1 cellular context compared by ENCODE assay signal in the genomic region with DNA sequence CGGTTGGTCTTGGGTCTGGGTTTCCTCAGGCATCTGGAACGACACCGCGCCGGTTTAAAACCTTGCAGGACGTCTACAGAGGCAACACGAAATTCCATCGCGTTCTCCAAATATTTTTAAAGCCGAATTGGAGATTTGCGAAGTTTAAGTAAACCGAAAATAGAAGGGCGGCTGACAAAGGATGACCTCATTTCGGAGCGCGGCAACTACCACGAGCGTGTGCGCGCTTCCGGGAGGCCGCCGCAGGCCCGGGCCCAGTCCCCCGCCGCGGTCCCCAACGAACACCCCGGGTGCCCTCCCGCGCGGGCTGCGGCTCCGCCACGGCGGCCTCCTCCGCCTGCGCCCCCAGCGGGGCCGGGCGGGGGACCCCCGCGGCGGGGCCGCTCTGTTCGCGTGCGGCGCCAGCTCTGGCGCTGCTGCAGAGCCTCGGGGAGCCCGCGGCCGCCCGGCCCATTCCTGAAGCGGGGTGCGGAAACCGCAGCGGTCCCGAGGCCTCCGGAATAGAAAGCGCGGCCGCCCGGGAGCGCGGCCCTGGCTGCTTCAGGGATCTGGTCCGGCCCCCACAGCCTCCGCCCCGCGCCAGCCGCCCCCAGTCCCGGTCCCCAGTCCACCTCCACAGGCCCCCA.
TF ChIP-seq lines count a peak whose summit lies in the region.

No MANE protein-coding gene starts in this region.

TF ChIP-seq in K562, 482 proteins besides CTCF, POLR2A, EP300 and RAD21 (continued from another document and continues in another):
- TF ChIP-seq FOXM1 (IDR thresholded peaks at IDR 0.05; ENCODE audit: low read depth) (no peak), FOXM1 (CRISPR knock-in tag; IDR thresholded peaks at IDR 0.05; ENCODE audit: low read depth) (no peak), ZFP1 (CRISPR knock-in tag; IDR thresholded peaks at IDR 0.05) (0 out of 2 replicates have a peak, but pooled peaks have one; percentile 30), RAD51 (IDR thresholded peaks at IDR 0.05; ENCODE audit: borderline replicate concordance, low read depth) (no peak), CXXC5 (CRISPR knock-in tag; IDR thresholded peaks at IDR 0.05) (no peak), RBM22 (IDR thresholded peaks at IDR 0.05; ENCODE audit: low read depth, low read length, poor library complexity, severe bottlenecking) (peak; percentile 83), PML (IDR thresholded peaks at IDR 0.05; ENCODE audit: low read length) (no peak), BMI1 (IDR thresholded peaks at IDR 0.05; ENCODE audit: low read length) (no peak), NFIX (CRISPR knock-in tag; IDR thresholded peaks at IDR 0.05; ENCODE audit: low read depth) (no peak), ASH1L (IDR thresholded peaks at IDR 0.05; ENCODE audit: borderline replicate concordance, low read depth, partially characterized antibody) (no peak), CHD2 (IDR thresholded peaks at IDR 0.05; ENCODE audit: low read depth, low read length) (peak; percentile 21; the same call in 1 of the 2 replicates), KLF10 (CRISPR knock-in tag; IDR thresholded peaks at IDR 0.05) (no peak), SMAD4 (CRISPR knock-in tag; conservative IDR thresholded peaks at IDR 0.05) (no peak), ZBED1 (IDR thresholded peaks at IDR 0.05) (peak; percentile 47; the same call in 1 of the 2 replicates), MEF2A (IDR thresholded peaks at IDR 0.05; ENCODE audit: control insufficient read depth, low read depth, low read length) (no peak), KDM5B (IDR thresholded peaks at IDR 0.05; ENCODE audit: insufficient replicate concordance, low read depth, low read length) (no peak), CREM (IDR thresholded peaks at IDR 0.05; ENCODE audit: low read depth) (peak; percentile 76), BRCA1 (IDR thresholded peaks at IDR 0.05) (no peak), BRCA1 (CRISPR knock-in tag; IDR thresholded peaks at IDR 0.05) (no peak), NCOA4 (IDR thresholded peaks at IDR 0.05; ENCODE audit: partially characterized antibody) (no peak), TSC22D4 (tag; IDR thresholded peaks at IDR 0.05) (no peak), SIN3A (IDR thresholded peaks at IDR 0.05; ENCODE audit: borderline replicate concordance in 2 of 2, control insufficient read depth in 1 of 2, low read depth in 2 of 2, low read length in 2 of 2) (0 out of 4 replicates have a peak, but pooled peaks of 1 of the 2 experiments have one; percentile 26), SRSF7 (optimal IDR thresholded peaks at IDR 0.05; ENCODE audit: low read depth, low read length) (no peak), RBM17 (IDR thresholded peaks at IDR 0.05; ENCODE audit: borderline replicate concordance, low read depth, low read length) (no peak), CHCHD3 (CRISPR knock-in tag; IDR thresholded peaks at IDR 0.05) (no peak), ZNF668 (CRISPR knock-in tag; IDR thresholded peaks at IDR 0.05) (no peak), GABPA (tag; conservative IDR thresholded peaks at IDR 0.05; ENCODE audit: low read depth) (peak; percentile 1; the same call in 1 of the 2 replicates), TCF7 (IDR thresholded peaks at IDR 0.05; ENCODE audit: borderline replicate concordance) (no peak), MTF1 (CRISPR knock-in tag; IDR thresholded peaks at IDR 0.05; ENCODE audit: borderline replicate concordance) (no peak), ZNF146 (CRISPR knock-in tag; IDR thresholded peaks at IDR 0.05; ENCODE audit: unreplicated experiment) (no peak), ZNF175 (CRISPR knock-in tag; IDR thresholded peaks at IDR 0.05; ENCODE audit: low read depth) (no peak), CREB1 (IDR thresholded peaks at IDR 0.05) (peak; percentile 50; the same call in 1 of the 2 replicates), CREB1 (CRISPR knock-in tag; IDR thresholded peaks at IDR 0.05) (no peak), SRSF9 (IDR thresholded peaks at IDR 0.05; ENCODE audit: borderline replicate concordance, low read depth, low read length) (no peak), TBL1XR1 (IDR thresholded peaks at IDR 0.05; ENCODE audit: low read length in 2 of 2) (peak in 1 of 2 experiments; percentile 30; a peak in 1 of 4 replicates), RBM34 (IDR thresholded peaks at IDR 0.05; ENCODE audit: borderline replicate concordance, insufficient read depth, low read length) (no peak)
- TF ChIP-seq, protein P1, sequence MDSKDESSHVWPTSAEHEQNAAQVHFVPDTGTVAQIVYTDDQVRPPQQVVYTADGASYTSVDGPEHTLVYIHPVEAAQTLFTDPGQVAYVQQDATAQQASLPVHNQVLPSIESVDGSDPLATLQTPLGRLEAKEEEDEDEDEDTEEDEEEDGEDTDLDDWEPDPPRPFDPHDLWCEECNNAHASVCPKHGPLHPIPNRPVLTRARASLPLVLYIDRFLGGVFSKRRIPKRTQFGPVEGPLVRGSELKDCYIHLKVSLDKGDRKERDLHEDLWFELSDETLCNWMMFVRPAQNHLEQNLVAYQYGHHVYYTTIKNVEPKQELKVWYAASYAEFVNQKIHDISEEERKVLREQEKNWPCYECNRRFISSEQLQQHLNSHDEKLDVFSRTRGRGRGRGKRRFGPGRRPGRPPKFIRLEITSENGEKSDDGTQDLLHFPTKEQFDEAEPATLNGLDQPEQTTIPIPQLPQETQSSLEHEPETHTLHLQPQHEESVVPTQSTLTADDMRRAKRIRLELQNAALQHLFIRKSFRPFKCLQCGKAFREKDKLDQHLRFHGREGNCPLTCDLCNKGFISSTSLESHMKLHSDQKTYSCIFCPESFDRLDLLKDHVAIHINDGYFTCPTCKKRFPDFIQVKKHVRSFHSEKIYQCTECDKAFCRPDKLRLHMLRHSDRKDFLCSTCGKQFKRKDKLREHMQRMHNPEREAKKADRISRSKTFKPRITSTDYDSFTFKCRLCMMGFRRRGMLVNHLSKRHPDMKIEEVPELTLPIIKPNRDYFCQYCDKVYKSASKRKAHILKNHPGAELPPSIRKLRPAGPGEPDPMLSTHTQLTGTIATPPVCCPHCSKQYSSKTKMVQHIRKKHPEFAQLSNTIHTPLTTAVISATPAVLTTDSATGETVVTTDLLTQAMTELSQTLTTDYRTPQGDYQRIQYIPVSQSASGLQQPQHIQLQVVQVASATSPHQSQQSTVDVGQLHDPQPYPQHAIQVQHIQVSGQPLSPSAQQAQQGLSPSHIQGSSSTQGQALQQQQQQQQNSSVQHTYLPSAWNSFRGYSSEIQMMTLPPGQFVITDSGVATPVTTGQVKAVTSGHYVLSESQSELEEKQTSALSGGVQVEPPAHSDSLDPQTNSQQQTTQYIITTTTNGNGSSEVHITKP (IDR thresholded peaks at IDR 0.05; ENCODE audit: partially characterized antibody) = peak; percentile 27
- TF ChIP-seq, protein P2, sequence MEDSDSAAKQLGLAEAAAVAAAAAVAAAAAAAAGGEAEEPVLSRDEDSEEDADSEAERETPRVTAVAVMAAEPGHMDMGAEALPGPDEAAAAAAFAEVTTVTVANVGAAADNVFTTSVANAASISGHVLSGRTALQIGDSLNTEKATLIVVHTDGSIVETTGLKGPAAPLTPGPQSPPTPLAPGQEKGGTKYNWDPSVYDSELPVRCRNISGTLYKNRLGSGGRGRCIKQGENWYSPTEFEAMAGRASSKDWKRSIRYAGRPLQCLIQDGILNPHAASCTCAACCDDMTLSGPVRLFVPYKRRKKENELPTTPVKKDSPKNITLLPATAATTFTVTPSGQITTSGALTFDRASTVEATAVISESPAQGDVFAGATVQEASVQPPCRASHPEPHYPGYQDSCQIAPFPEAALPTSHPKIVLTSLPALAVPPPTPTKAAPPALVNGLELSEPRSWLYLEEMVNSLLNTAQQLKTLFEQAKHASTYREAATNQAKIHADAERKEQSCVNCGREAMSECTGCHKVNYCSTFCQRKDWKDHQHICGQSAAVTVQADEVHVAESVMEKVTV (CRISPR knock-in tag; IDR thresholded peaks at IDR 0.05) = no peak
- TF ChIP-seq, protein P3, sequence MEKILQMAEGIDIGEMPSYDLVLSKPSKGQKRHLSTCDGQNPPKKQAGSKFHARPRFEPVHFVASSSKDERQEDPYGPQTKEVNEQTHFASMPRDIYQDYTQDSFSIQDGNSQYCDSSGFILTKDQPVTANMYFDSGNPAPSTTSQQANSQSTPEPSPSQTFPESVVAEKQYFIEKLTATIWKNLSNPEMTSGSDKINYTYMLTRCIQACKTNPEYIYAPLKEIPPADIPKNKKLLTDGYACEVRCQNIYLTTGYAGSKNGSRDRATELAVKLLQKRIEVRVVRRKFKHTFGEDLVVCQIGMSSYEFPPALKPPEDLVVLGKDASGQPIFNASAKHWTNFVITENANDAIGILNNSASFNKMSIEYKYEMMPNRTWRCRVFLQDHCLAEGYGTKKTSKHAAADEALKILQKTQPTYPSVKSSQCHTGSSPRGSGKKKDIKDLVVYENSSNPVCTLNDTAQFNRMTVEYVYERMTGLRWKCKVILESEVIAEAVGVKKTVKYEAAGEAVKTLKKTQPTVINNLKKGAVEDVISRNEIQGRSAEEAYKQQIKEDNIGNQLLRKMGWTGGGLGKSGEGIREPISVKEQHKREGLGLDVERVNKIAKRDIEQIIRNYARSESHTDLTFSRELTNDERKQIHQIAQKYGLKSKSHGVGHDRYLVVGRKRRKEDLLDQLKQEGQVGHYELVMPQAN (IDR thresholded peaks at IDR 0.05; ENCODE audit: borderline replicate concordance) = 0 out of 2 replicates have a peak, but pooled peaks have one; percentile 19
- TF ChIP-seq, protein P4, sequence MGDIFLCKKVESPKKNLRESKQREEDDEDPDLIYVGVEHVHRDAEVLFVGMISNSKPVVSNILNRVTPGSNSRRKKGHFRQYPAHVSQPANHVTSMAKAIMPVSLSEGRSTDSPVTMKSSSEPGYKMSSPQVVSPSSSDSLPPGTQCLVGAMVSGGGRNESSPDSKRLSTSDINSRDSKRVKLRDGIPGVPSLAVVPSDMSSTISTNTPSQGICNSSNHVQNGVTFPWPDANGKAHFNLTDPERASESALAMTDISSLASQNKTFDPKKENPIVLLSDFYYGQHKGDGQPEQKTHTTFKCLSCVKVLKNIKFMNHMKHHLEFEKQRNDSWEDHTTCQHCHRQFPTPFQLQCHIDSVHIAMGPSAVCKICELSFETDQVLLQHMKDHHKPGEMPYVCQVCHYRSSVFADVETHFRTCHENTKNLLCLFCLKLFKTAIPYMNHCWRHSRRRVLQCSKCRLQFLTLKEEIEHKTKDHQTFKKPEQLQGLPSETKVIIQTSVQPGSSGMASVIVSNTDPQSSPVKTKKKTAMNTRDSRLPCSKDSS (IDR thresholded peaks at IDR 0.05; ENCODE audit: low read depth, partially characterized antibody) = no peak
- TF ChIP-seq, protein P5, sequence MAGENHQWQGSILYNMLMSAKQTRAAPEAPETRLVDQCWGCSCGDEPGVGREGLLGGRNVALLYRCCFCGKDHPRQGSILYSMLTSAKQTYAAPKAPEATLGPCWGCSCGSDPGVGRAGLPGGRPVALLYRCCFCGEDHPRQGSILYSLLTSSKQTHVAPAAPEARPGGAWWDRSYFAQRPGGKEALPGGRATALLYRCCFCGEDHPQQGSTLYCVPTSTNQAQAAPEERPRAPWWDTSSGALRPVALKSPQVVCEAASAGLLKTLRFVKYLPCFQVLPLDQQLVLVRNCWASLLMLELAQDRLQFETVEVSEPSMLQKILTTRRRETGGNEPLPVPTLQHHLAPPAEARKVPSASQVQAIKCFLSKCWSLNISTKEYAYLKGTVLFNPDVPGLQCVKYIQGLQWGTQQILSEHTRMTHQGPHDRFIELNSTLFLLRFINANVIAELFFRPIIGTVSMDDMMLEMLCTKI (IDR thresholded peaks at IDR 0.05; ENCODE audit: partially characterized antibody) = no peak
- TF ChIP-seq, protein P6, sequence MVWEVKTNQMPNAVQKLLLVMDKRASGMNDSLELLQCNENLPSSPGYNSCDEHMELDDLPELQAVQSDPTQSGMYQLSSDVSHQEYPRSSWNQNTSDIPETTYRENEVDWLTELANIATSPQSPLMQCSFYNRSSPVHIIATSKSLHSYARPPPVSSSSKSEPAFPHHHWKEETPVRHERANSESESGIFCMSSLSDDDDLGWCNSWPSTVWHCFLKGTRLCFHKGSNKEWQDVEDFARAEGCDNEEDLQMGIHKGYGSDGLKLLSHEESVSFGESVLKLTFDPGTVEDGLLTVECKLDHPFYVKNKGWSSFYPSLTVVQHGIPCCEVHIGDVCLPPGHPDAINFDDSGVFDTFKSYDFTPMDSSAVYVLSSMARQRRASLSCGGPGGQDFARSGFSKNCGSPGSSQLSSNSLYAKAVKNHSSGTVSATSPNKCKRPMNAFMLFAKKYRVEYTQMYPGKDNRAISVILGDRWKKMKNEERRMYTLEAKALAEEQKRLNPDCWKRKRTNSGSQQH (CRISPR knock-in tag; IDR thresholded peaks at IDR 0.05) = 0 out of 2 replicates have a peak, but pooled peaks have one; percentile 56
- TF ChIP-seq, protein P7, sequence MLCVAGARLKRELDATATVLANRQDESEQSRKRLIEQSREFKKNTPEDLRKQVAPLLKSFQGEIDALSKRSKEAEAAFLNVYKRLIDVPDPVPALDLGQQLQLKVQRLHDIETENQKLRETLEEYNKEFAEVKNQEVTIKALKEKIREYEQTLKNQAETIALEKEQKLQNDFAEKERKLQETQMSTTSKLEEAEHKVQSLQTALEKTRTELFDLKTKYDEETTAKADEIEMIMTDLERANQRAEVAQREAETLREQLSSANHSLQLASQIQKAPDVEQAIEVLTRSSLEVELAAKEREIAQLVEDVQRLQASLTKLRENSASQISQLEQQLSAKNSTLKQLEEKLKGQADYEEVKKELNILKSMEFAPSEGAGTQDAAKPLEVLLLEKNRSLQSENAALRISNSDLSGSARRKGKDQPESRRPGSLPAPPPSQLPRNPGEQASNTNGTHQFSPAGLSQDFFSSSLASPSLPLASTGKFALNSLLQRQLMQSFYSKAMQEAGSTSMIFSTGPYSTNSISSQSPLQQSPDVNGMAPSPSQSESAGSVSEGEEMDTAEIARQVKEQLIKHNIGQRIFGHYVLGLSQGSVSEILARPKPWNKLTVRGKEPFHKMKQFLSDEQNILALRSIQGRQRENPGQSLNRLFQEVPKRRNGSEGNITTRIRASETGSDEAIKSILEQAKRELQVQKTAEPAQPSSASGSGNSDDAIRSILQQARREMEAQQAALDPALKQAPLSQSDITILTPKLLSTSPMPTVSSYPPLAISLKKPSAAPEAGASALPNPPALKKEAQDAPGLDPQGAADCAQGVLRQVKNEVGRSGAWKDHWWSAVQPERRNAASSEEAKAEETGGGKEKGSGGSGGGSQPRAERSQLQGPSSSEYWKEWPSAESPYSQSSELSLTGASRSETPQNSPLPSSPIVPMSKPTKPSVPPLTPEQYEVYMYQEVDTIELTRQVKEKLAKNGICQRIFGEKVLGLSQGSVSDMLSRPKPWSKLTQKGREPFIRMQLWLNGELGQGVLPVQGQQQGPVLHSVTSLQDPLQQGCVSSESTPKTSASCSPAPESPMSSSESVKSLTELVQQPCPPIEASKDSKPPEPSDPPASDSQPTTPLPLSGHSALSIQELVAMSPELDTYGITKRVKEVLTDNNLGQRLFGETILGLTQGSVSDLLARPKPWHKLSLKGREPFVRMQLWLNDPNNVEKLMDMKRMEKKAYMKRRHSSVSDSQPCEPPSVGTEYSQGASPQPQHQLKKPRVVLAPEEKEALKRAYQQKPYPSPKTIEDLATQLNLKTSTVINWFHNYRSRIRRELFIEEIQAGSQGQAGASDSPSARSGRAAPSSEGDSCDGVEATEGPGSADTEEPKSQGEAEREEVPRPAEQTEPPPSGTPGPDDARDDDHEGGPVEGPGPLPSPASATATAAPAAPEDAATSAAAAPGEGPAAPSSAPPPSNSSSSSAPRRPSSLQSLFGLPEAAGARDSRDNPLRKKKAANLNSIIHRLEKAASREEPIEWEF (CRISPR knock-in tag; IDR thresholded peaks at IDR 0.05) = no peak
